In genomic region chr22:43015677-43016042, GRCh38 we compare ENCODE assay signal across 8 cellular contexts. TPM values are rescaled to one million over a fixed set of nuclear protein-coding genes. Genes with fewer than 3 reads are reported as not detected.
DNase-seq lines count a peak whose midpoint lies in the region; ATAC-seq, FAIRE-seq and TF ChIP-seq lines count a peak whose summit lies in the region.

No MANE protein-coding gene starts in this region.

- no peak for TF ChIP-seq POLR2A in NB4 (IDR thresholded peaks at IDR 0.05; ENCODE audit: extremely low read depth, insufficient read length)
- no peak for TF ChIP-seq POLR2A in H1 (IDR thresholded peaks at IDR 0.05; ENCODE audit: control extremely low read depth in 1 of 2, low read depth in 2 of 2, low read length in 2 of 2)

- peak overlapping the region; percentile 87 to 99 (median 96) for H3K27ac Mint-ChIP-seq in CD4-positive, alpha-beta memory T cell
- H3K27ac Mint-ChIP-seq in neural progenitor cell, result no peak overlapping the region

- H3F3A ChIP-seq in neural progenitor cell (ENCODE audit: low read depth), result peaks cover 17% of the 10 kb centered on the region

- no peak overlapping the region for H4K91ac ChIP-seq in H1 (replicated peaks; ENCODE audit: insufficient read length, low read length)

- no peak for DNase-seq in CD4-positive, alpha-beta memory T cell
- DNase-seq in NB4 (ENCODE audit: low read depth) (no peak), H1 (ENCODE audit: low read depth in 1 of 2, low spot score in 2 of 2) (no peak), neural progenitor cell (ENCODE audit: low spot score) (no peak), dedifferentiated amniotic fluid mesenchymal stem cell (ENCODE audit: extremely low spot score) (no peak), globus pallidus (ENCODE audit: low spot score) (no peak)

- no peak for TF ChIP-seq RAD21 in H1 (IDR thresholded peaks at IDR 0.05 in 1 of 2, conservative IDR thresholded peaks at IDR 0.05 in 1 of 2; ENCODE audit: low read depth in 2 of 2, low read length in 2 of 2)

- CTCF ChIA-PET in CD4-positive, alpha-beta memory T cell (lab: Charles Lee; ENCODE audit: partially characterized antibody), result interaction anchor here (2.9 kb wide), 1 partner anchor 18 kb away, joined by 11 read pairs; no protein-coding TSS in a partner anchor
- CTCF ChIA-PET in H1 (lab: Charles Lee; ENCODE audit: partially characterized antibody), result interaction anchor here (0.9 to 1.7 kb wide), 5 partner anchors 18 to 113 kb away, joined by 3 to 4 read pairs (median 4); no protein-coding TSS in a partner anchor

- no peaks in the 10 kb centered on the region for H3K36me3 ChIP-seq in CD4-positive, alpha-beta memory T cell (ENCODE audit: insufficient read depth, low read length)
- H3K36me3 ChIP-seq in H1 (ENCODE audit: control insufficient read depth in 2 of 4, insufficient read depth in 4 of 4, low read length in 3 of 4) (no peaks in the 10 kb centered on the region), neural progenitor cell (no peaks in the 10 kb centered on the region)

- 32% methylated on average over 5 of the region's 5 CpGs; no CpG with 5 or more reads in 1 of the 2 experiments for WGBS in H1 (ENCODE audit: extremely low coverage in 1 of 2, insufficient coverage in 1 of 2, insufficient read length in 1 of 2, insufficient replicate concordance in 2 of 2, low coverage in 1 of 2, low lambda C conversion rate in 2 of 2, missing lambda C conversion rate in 1 of 2), 2 experiments

- H3K4me2 ChIP-seq in H1 (ENCODE audit: insufficient read depth in 1 of 2, low read depth in 2 of 2, low read length in 2 of 2) (peak overlapping the region; percentile 93 to 98), neural progenitor cell (peak overlapping the region; percentile 81)

- no peak overlapping the region for H4K8ac ChIP-seq in H1 (ENCODE audit: extremely low read depth, insufficient read depth, low read length)

- H2AFZ ChIP-seq in H1 (ENCODE audit: low read length) (peak overlapping the region; percentile 86; the same call in 1 of the 2 replicates), neural progenitor cell (replicated peaks) (peak overlapping the region; percentile 46)

- H3K4me3 ChIP-seq in CD4-positive, alpha-beta memory T cell (ENCODE audit: low read length in 2 of 2), result peak overlapping the region; percentile 74 to 76
- H3K4me3 ChIP-seq in NB4 (ENCODE audit: low read depth, low read length), result peak overlapping the region; percentile 75
- peak overlapping the region; percentile 60 to 87 (median 64) for H3K4me3 ChIP-seq in H1 (ENCODE audit: extremely low read depth in 1 of 4, insufficient read depth in 2 of 4, low read depth in 3 of 4, low read length in 4 of 4)
- H3K4me3 ChIP-seq in neural progenitor cell, result peak overlapping the region; percentile 86

- H2AK5ac ChIP-seq in H1 (ENCODE audit: low read depth, low read length), result no peak overlapping the region

- no peak overlapping the region for H3K23ac ChIP-seq in H1 (ENCODE audit: insufficient read length)

- no peak for ATAC-seq in GM18861 (IDR thresholded peaks at IDR 0.05; ENCODE audit: unreplicated experiment)
- ATAC-seq in HG03469 (IDR thresholded peaks at IDR 0.05; ENCODE audit: unreplicated experiment), result no peak

- peak overlapping the region; percentile 87 to 99 (median 96) for H3K4me3 Mint-ChIP-seq in CD4-positive, alpha-beta memory T cell
- peak overlapping the region; percentile 95 for H3K4me3 Mint-ChIP-seq in neural progenitor cell

- no peak for FAIRE-seq in H1 (lab: Jason Lieb, UNC)

- no peak overlapping the region for H2BK20ac ChIP-seq in H1 (ENCODE audit: low read length)

- no peak overlapping the region for H4K5ac ChIP-seq in H1 (ENCODE audit: insufficient read length, low read depth, low read length)

- TF ChIP-seq CTCF in NB4 (IDR thresholded peaks at IDR 0.05; ENCODE audit: low read depth, low read length), result no peak
- no peak for TF ChIP-seq CTCF in H1 (IDR thresholded peaks at IDR 0.05; ENCODE audit: control extremely low read depth in 1 of 3, insufficient read depth in 1 of 3, low read depth in 1 of 3, low read length in 3 of 3)
- no peak for TF ChIP-seq CTCF in neural progenitor cell (IDR thresholded peaks at IDR 0.05)

- H3K4me1 ChIP-seq in CD4-positive, alpha-beta memory T cell (ENCODE audit: insufficient read depth, low read length), result peaks cover 25% of the 10 kb centered on the region
- peaks cover 7 to 16% (median 10%) of the 10 kb centered on the region in 4 experiments for H3K4me1 ChIP-seq in H1 (replicated peaks in 1 of 4; ENCODE audit: control insufficient read depth in 3 of 4, insufficient read depth in 4 of 4, low read length in 3 of 4)
- peaks cover 8% of the 10 kb centered on the region for H3K4me1 ChIP-seq in neural progenitor cell

- H3K56ac ChIP-seq in H1 (replicated peaks; ENCODE audit: insufficient read length, low read depth, low read length), result no peak overlapping the region

- H2BK15ac ChIP-seq in H1 (ENCODE audit: low read length), result no peak overlapping the region

- H2BK5ac ChIP-seq in H1 (ENCODE audit: low read depth, low read length), result 0 out of 2 replicates have a peak overlapping the region, but pooled peaks have one; percentile 38

- peak overlapping the region; percentile 71; the same call in 1 of the 2 replicates for H2BK12ac ChIP-seq in H1 (ENCODE audit: low read depth, low read length)

- H4K20me1 ChIP-seq in H1 (replicated peaks in 1 of 2; ENCODE audit: control insufficient read depth in 1 of 2, insufficient read depth in 2 of 2, low read length in 2 of 2) (peaks cover 11 to 15% of the 10 kb centered on the region in 2 experiments), neural progenitor cell (ENCODE audit: low read depth) (peaks cover 32% of the 10 kb centered on the region)

- H3K9me3 ChIP-seq in CD4-positive, alpha-beta memory T cell (ENCODE audit: control insufficient read depth in 1 of 2, low read length in 2 of 2), result no peaks in the 10 kb centered on the region
- no peaks in the 10 kb centered on the region for H3K9me3 ChIP-seq in H1 (ENCODE audit: insufficient read depth in 2 of 2, low read depth in 1 of 2, low read length in 1 of 2)
- H3K9me3 ChIP-seq in neural progenitor cell (ENCODE audit: low read depth), result no peaks in the 10 kb centered on the region

- H3K4ac ChIP-seq in H1 (replicated peaks; ENCODE audit: insufficient read length, low read depth, low read length), result peak overlapping the region; percentile 61

- H3K79me2 ChIP-seq in H1 (ENCODE audit: control insufficient read depth in 1 of 2, insufficient read depth in 2 of 2, low read length in 2 of 2), result peaks cover 16 to 34% of the 10 kb centered on the region in 2 experiments
- peaks cover 38% of the 10 kb centered on the region for H3K79me2 ChIP-seq in neural progenitor cell (ENCODE audit: low read depth)

- H3K27me3 ChIP-seq in CD4-positive, alpha-beta memory T cell (ENCODE audit: insufficient read depth, low read length), result no peaks in the 10 kb centered on the region
- peaks cover 0 to 5% (median 3%) of the 10 kb centered on the region in 4 experiments; a peak in 4 of 7 replicates for H3K27me3 ChIP-seq in H1 (replicated peaks in 1 of 4; ENCODE audit: control insufficient read depth in 3 of 4, extremely low read depth in 1 of 4, insufficient read depth in 3 of 4, low read length in 3 of 4)
- peaks cover 8% of the 10 kb centered on the region for H3K27me3 ChIP-seq in neural progenitor cell

- H2BK120ac ChIP-seq in H1 (replicated peaks; ENCODE audit: low read depth, low read length), result no peak overlapping the region

- H3K14ac ChIP-seq in H1 (ENCODE audit: insufficient read length), result no peak overlapping the region

- intact Hi-C loops in CD4-positive, alpha-beta memory T cell (cut with micrococcal nuclease), result loop anchor here (1.0 to 10.0 kb wide), 3 partner anchors 159 to 401 kb away; partner anchors contain the start of genes ARFGAP3, POLDIP3 and TTLL12

- H3K27me3 Mint-ChIP-seq in CD4-positive, alpha-beta memory T cell, result no peaks in the 10 kb centered on the region
- H3K27me3 Mint-ChIP-seq in neural progenitor cell (ENCODE audit: insufficient read depth, low read depth), result peaks cover 8% of the 10 kb centered on the region

- peaks cover 20 to 54% (median 34%) of the 10 kb centered on the region in 4 donors for H3K4me1 Mint-ChIP-seq in CD4-positive, alpha-beta memory T cell
- peaks cover 30% of the 10 kb centered on the region for H3K4me1 Mint-ChIP-seq in neural progenitor cell

- no peaks in the 10 kb centered on the region for H3K9me3 Mint-ChIP-seq in CD4-positive, alpha-beta memory T cell
- no peaks in the 10 kb centered on the region for H3K9me3 Mint-ChIP-seq in neural progenitor cell

- H3K18ac ChIP-seq in H1 (ENCODE audit: extremely low read depth, low read length), result peak overlapping the region; percentile 76; the same call in 1 of the 2 replicates

- POLR2A ChIA-PET in CD4-positive, alpha-beta memory T cell (lab: Charles Lee; ENCODE audit: partially characterized antibody), result interaction anchor here (0.7 to 3.0 kb wide), 14 partner anchors 9 to 366 kb away, joined by 3 to 31 read pairs (median 4); partner anchors contain the start of genes ARFGAP3 and CYB5R3
- POLR2A ChIA-PET in H1 (lab: Charles Lee; ENCODE audit: partially characterized antibody), result interaction anchor here (0.6 to 7.5 kb wide), 60 partner anchors 8 to 418 kb away, joined by 3 to 94 read pairs (median 5); partner anchors contain the start of genes BIK, CYB5R3 and POLDIP3

- H3K36me3 Mint-ChIP-seq in CD4-positive, alpha-beta memory T cell, result peaks cover 0 to 16% of the 10 kb centered on the region in 2 donors
- H3K36me3 Mint-ChIP-seq in neural progenitor cell, result no peaks in the 10 kb centered on the region

- H3K79me1 ChIP-seq in H1 (ENCODE audit: low read depth, low read length), result peaks cover 10% of the 10 kb centered on the region

- H3K9ac ChIP-seq in H1 (replicated peaks in 1 of 4; ENCODE audit: extremely low read depth in 1 of 4, low read depth in 3 of 4, low read length in 3 of 4), result 0 out of 7 replicates have a peak overlapping the region, but pooled peaks of 1 of the 4 experiments have one; percentile 42
- no peak overlapping the region for H3K9ac ChIP-seq in neural progenitor cell

- peaks cover 14% of the 10 kb centered on the region for H3K23me2 ChIP-seq in H1 (ENCODE audit: low read depth, low read length)

- no peak for TF ChIP-seq EP300 in H1 (IDR thresholded peaks at IDR 0.05; ENCODE audit: borderline replicate concordance in 1 of 2, low read depth in 2 of 2, low read length in 2 of 2)

- peak overlapping the region; percentile 79 for H3K27ac ChIP-seq in CD4-positive, alpha-beta memory T cell (ENCODE audit: low read depth, low read length)
- no peak overlapping the region for H3K27ac ChIP-seq in H1 (ENCODE audit: low read depth, low read length)
- H3K27ac ChIP-seq in neural progenitor cell, result no peak overlapping the region

RNA-seq across cellular contexts. Expression of gene PACSIN2, which starts 0.7 kb away (rescaled TPM):
- total RNA-seq in CD4-positive, alpha-beta memory T cell, result 10 to 100 TPM; 54.5 to 55.0 TPM
- polyA plus RNA-seq in CD4-positive, alpha-beta memory T cell, result 10 to 100 TPM; 24.6 to 35.9 TPM
- 62.6 and 64.2 TPM in 2 replicates for total RNA-seq in H1 (2021; fragmentation: NEBNext Ultra II Directional; extraction: Animal tissue kit (Norgen Biotek cat#: 25700))
- 44.8 and 57.8 TPM in 2 replicates for polyA plus RNA-seq in H1 (2011; rRNA removed)
- 73.7 TPM for polyA plus RNA-seq in H1 (2011; cell fraction: cytosol; rRNA removed)
- polyA plus RNA-seq in H1 (2011; cell fraction: nucleus; rRNA removed), result 60.0 TPM
- polyA plus RNA-seq in H1 (2012, experiment 1 of 2), result 48.4 to 49.4 TPM (median 48.9 TPM) in 4 replicates
- 18.3 TPM for polyA plus RNA-seq in H1 (2012, experiment 2 of 2)
- 32.1 TPM for polyA plus RNA-seq in H1 (2013, experiment 1 of 2)
- 31.1 TPM for polyA plus RNA-seq in H1 (2013, experiment 2 of 2)
- 34.2 and 37.0 TPM in 2 replicates for polyA minus RNA-seq in H1 (2011; rRNA and poly(A)+ RNA removed)
- polyA minus RNA-seq in H1 (2011; cell fraction: cytosol; rRNA and poly(A)+ RNA removed), result 19.7 TPM
- 19.7 TPM for polyA minus RNA-seq in H1 (2011; cell fraction: nucleus; rRNA and poly(A)+ RNA removed)
- 38.1 and 48.7 TPM in 2 replicates for total RNA-seq in neural progenitor cell (ENCODE audit: low replicate concordance)
